ENCODE assay signal across 9 cellular contexts in the genomic region with DNA sequence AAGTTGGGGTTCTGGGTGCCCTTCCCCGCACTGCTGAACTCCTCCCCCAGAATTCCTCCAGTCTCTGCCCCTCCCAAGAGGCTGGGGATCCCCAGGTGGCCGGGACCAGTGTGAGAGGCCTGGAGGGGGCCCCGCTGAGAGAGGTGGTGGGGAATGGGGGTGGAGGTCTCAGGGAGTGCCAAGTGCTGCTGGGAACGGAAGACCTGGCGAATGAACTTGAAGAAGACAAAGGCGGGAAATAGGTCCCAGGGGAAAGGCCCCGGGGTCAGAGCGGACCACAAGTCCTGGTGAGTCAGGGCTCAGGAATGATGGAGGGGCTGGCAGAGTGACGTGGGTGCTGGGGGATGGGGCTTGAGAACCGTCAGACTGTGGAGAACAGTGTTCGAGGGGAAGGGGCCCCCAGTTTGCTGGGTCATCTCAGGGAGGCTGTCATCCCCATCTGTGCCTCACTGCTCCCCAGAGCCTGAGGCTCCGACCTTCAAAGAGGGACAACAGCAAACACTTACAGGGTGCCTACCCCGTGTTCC. TPM values are rescaled to one million over a fixed set of nuclear protein-coding genes. Genes with fewer than 3 reads are reported as not detected.
A peak's percentile ranks its signal among the peaks of the same experiment; 100 is the strongest.
DNase-seq lines count a peak whose midpoint lies in the region; ATAC-seq and TF ChIP-seq lines count a peak whose summit lies in the region.
"Had no signal": no experiment of that assay in that cellular context is flagged by ENCODE, and none has a peak within 500 bp of the region (broad histone marks: within the 10 kb centered on the region; RNA-seq: fewer than 3 reads in every experiment).

No MANE protein-coding gene starts in this region.

- TF ChIP-seq CTCF in RWPE1 (conservative IDR thresholded peaks at IDR 0.05; ENCODE audit: low read depth) = no peak

- no peak overlapping the region for H3K4me3 Mint-ChIP-seq in naive thymus-derived CD8-positive, alpha-beta T cell
- H3K4me3 Mint-ChIP-seq: stimulated activated naive CD8-positive, alpha-beta T cell treated with anti-CD3 and anti-CD28 coated beads, Interleukin-15, Interleukin-2, amounts not matched to agents 100 ng/mL and 50 ng/mL, for 24 hours had no signal

- CTCF ChIA-PET in RWPE1 (lab: Yijun Ruan, JAX) = interaction anchor here (0.7 to 1.9 kb wide), 5 partner anchors 8 to 78 kb away, joined by 3 to 11 read pairs (median 4); no protein-coding TSS in a partner anchor

- DNase-seq in GM04504 (ENCODE audit: low read depth) (peak; percentile 78), RWPE1 (ENCODE audit: low spot score) (peak; percentile 92), glomerular visceral epithelial cell (ENCODE audit: extremely low spot score) (peak; percentile 95), renal cortical epithelial cell (ENCODE audit: low read depth) (peak; percentile 85), medulla oblongata (ENCODE audit: extremely low spot score) (no peak), NCI-H187 (lab: John Stamatoyannopoulos, UW) (no peak)
- DNase-seq in naive thymus-derived CD8-positive, alpha-beta T cell = no peak

- H3K27me3 Mint-ChIP-seq in naive thymus-derived CD8-positive, alpha-beta T cell = peaks cover 14 to 56% (median 31%) of the 10 kb centered on the region in 5 donors

- no peaks in the 10 kb centered on the region for H3K9me3 Mint-ChIP-seq in naive thymus-derived CD8-positive, alpha-beta T cell
- H3K9me3 Mint-ChIP-seq: stimulated activated naive CD8-positive, alpha-beta T cell treated with anti-CD3 and anti-CD28 coated beads, Interleukin-15, Interleukin-2, amounts not matched to agents 100 ng/mL and 50 ng/mL, for 24 hours had no signal

- POLR2A ChIA-PET in RWPE1 (lab: Yijun Ruan, JAX; ENCODE audit: low non-redundant PET) = no interaction called here
- POLR2A ChIA-PET in naive thymus-derived CD8-positive, alpha-beta T cell (lab: Charles Lee) = interaction anchor here (2.3 kb wide), 1 partner anchor 62 kb away, joined by 8 read pairs; no protein-coding TSS in a partner anchor

- H3K36me3 Mint-ChIP-seq in naive thymus-derived CD8-positive, alpha-beta T cell = no peaks in the 10 kb centered on the region

- peak overlapping the region; percentile 61 for H3K27ac ChIP-seq in RWPE1

- no peak for ATAC-seq in HG03159 (IDR thresholded peaks at IDR 0.05; ENCODE audit: unreplicated experiment)
- ATAC-seq in naive thymus-derived CD8-positive, alpha-beta T cell = no peak

- H3K27ac Mint-ChIP-seq in naive thymus-derived CD8-positive, alpha-beta T cell = peak overlapping the region in 1 of 10 donors; percentile 51
- H3K27ac Mint-ChIP-seq: stimulated activated naive CD8-positive, alpha-beta T cell treated with anti-CD3 and anti-CD28 coated beads, Interleukin-15, Interleukin-2, amounts not matched to agents 100 ng/mL and 50 ng/mL, for 24 hours had no signal

- H3K4me1 Mint-ChIP-seq in naive thymus-derived CD8-positive, alpha-beta T cell = peaks cover 0 to 9% (median 3%) of the 10 kb centered on the region in 4 donors

RNA-seq across cellular contexts. Expression of gene SEMA6B, which starts 15.8 kb away (rescaled TPM):
- total RNA-seq in renal cortical epithelial cell = 0.17 and 0.89 TPM in 2 replicates
- under 1 TPM; 0.60 to 0.68 TPM for total RNA-seq in naive thymus-derived CD8-positive, alpha-beta T cell
- not detected for polyA plus RNA-seq in naive thymus-derived CD8-positive, alpha-beta T cell

RNA-seq across cellular contexts. Expression of gene LRG1, which starts 35.5 kb away (rescaled TPM):
- total RNA-seq in renal cortical epithelial cell = 0.17 and 2.9 TPM in 2 replicates
- total RNA-seq in naive thymus-derived CD8-positive, alpha-beta T cell = not detected
- not detected for polyA plus RNA-seq in naive thymus-derived CD8-positive, alpha-beta T cell

RNA-seq across cellular contexts. Expression of gene PLIN5, which starts 40.3 kb away (rescaled TPM):
- total RNA-seq in renal cortical epithelial cell = 0.17 and 0.40 TPM in 2 replicates
- total RNA-seq in naive thymus-derived CD8-positive, alpha-beta T cell = 1 to 10 TPM; 2.3 to 2.6 TPM
- polyA plus RNA-seq in naive thymus-derived CD8-positive, alpha-beta T cell = under 1 TPM; 0.28 to 0.90 (median 0.30) TPM

RNA-seq across cellular contexts. Expression of gene PLIN4, which starts 57.0 kb away (rescaled TPM):
- under 0.01 and 0.10 TPM in 2 replicates for total RNA-seq in renal cortical epithelial cell
- under 1 TPM; 0.23 to 0.36 TPM for total RNA-seq in naive thymus-derived CD8-positive, alpha-beta T cell
- under 1 TPM; 0.07 to 0.11 (median 0.07) TPM for polyA plus RNA-seq in naive thymus-derived CD8-positive, alpha-beta T cell

Comparison
In these comparisons a context has a peak if more than half of its experiments do, and no peak if none do; other contexts are left out.
1. DNase-seq: peak in GM04504 (single experiment), RWPE1 (single experiment), glomerular visceral epithelial cell (single experiment) and renal cortical epithelial cell (single experiment); none in medulla oblongata (single experiment), NCI-H187 (0 of 2) and naive thymus-derived CD8-positive, alpha-beta T cell (0 of 10).